ENCODE assay signal across 11 cellular contexts in the genomic region with DNA sequence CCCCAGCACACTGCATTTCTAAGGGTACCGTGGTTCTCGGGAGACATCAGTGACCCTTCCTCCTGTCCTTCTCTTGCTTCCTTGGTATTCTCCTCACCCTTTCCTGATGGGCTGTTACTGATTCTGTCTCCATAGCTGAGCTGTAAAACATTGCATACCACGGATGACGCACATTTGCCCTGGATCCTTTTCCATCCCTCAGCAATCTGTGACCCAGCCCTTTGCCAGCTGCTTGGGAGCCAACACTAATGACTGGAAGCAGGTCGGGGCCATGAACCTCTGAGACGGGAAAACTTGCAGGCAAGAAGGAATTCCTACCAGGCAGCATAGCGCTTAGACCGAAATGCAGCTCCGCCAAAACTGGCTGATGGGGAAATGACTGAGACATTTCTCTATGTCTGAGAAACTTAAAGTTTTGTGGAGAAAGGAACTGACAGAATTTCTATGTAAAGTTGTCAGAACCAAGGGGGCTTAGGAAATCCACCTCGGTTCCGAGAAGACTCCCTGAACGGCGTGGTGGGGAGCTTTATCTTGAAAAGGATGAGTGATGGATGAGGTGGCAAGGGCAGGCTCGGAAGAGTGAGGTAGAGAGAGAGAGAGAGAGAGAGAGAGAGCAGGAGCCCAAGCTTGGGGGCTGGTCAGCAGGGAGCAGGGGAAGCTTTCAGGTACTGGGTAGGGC. TPM values are rescaled to one million over a fixed set of nuclear protein-coding genes. Genes with fewer than 3 reads are reported as not detected.
DNase-seq lines count a peak whose midpoint lies in the region; ATAC-seq, FAIRE-seq and TF ChIP-seq lines count a peak whose summit lies in the region.
"Had no signal": no experiment of that assay in that cellular context is flagged by ENCODE, and none has a peak within 500 bp of the region (broad histone marks: within the 10 kb centered on the region; RNA-seq: fewer than 3 reads in every experiment).

No MANE protein-coding gene starts in this region.

- no peak for TF ChIP-seq POLR2A in H1 (IDR thresholded peaks at IDR 0.05; ENCODE audit: control extremely low read depth in 1 of 2, low read depth in 2 of 2, low read length in 2 of 2)

- H3K4me3 ChIP-seq in OCI-LY7 (ENCODE audit: low read depth, low read length, poor library complexity, severe bottlenecking) (no peak overlapping the region), H1 (ENCODE audit: extremely low read depth in 1 of 4, insufficient read depth in 2 of 4, low read depth in 3 of 4, low read length in 4 of 4) (peak overlapping the region in 1 of 4 experiments; percentile 39; a peak in 1 of 8 replicates)

- H2AFZ ChIP-seq in OCI-LY7 (ENCODE audit: low read length) (peak overlapping the region; percentile 83; the same call in 1 of the 2 replicates), H1 (ENCODE audit: low read length) (no peak overlapping the region)

- TF ChIP-seq EP300 in H1 (IDR thresholded peaks at IDR 0.05; ENCODE audit: borderline replicate concordance in 1 of 2, low read depth in 2 of 2, low read length in 2 of 2) = no peak

- TF ChIP-seq CTCF in OCI-LY7 (conservative IDR thresholded peaks at IDR 0.05; ENCODE audit: low read length) (no peak), H1 (IDR thresholded peaks at IDR 0.05; ENCODE audit: control extremely low read depth in 1 of 3, insufficient read depth in 1 of 3, low read depth in 1 of 3, low read length in 3 of 3) (no peak)

- BruUV-seq in OCI-LY7 (replicated peaks; lab: Mats Ljungman, UMichigan) = no TSS peak

- no peak overlapping the region for H2BK15ac ChIP-seq in H1 (ENCODE audit: low read length)

- no peaks in the 10 kb centered on the region for H3K23me2 ChIP-seq in H1 (ENCODE audit: low read depth, low read length)

- POLR2A ChIA-PET in OCI-LY7 (lab: Charles Lee) = interaction anchor here (0.7 to 2.4 kb wide), 3 partner anchors 14 to 51 kb away, joined by 3 to 6 read pairs (median 3); a partner anchor contains a TSS
- POLR2A ChIA-PET in H1 (lab: Charles Lee; ENCODE audit: partially characterized antibody) = interaction anchor here (0.5 to 8.1 kb wide), 12 partner anchors 8 to 211 kb away, joined by 3 to 40 read pairs (median 8); a partner anchor contains a TSS

- H4K20me1 ChIP-seq in OCI-LY7 (ENCODE audit: insufficient read depth, low read length) (no peaks in the 10 kb centered on the region), H1 (replicated peaks in 1 of 2; ENCODE audit: control insufficient read depth in 1 of 2, insufficient read depth in 2 of 2, low read length in 2 of 2) (no peaks in the 10 kb centered on the region)

- H2BK20ac ChIP-seq in H1 (ENCODE audit: low read length) = no peak overlapping the region

- H3K9ac ChIP-seq in ES-I3 (ENCODE audit: low read depth, low read length) (peak overlapping the region; percentile 32; the same call in 1 of the 2 replicates), H1 (replicated peaks in 1 of 4; ENCODE audit: extremely low read depth in 1 of 4, low read depth in 3 of 4, low read length in 3 of 4) (no peak overlapping the region)

- intact Hi-C loops in OCI-LY7 (cut with micrococcal nuclease; ENCODE audit: unreplicated experiment) (loop anchor here (2.0 kb wide), 1 partner anchor 81 kb away; no protein-coding TSS in a partner anchor), posterior vena cava (cut with DNase I) (no loop called here)

- H4K91ac ChIP-seq in H1 (replicated peaks; ENCODE audit: insufficient read length, low read length) = no peak overlapping the region

- no peak overlapping the region for H4K8ac ChIP-seq in H1 (ENCODE audit: extremely low read depth, insufficient read depth, low read length)

- no peaks in the 10 kb centered on the region for H3K9me3 ChIP-seq in ES-I3 (ENCODE audit: control insufficient read depth, insufficient read depth, low read length)
- H3K9me3 ChIP-seq in OCI-LY7 (ENCODE audit: low read length) = no peaks in the 10 kb centered on the region
- no peaks in the 10 kb centered on the region for H3K9me3 ChIP-seq in H1 (ENCODE audit: insufficient read depth in 2 of 2, low read depth in 1 of 2, low read length in 1 of 2)

- CTCF ChIA-PET in OCI-LY7 (lab: Charles Lee; ENCODE audit: unreplicated experiment) (no interaction called here), H1 (lab: Charles Lee; ENCODE audit: partially characterized antibody) (interaction anchor here (0.5 to 3.7 kb wide), 13 partner anchors 10 to 82 kb away, joined by 3 to 25 read pairs (median 4); no protein-coding TSS in a partner anchor)

- no peak overlapping the region for H2AK5ac ChIP-seq in H1 (ENCODE audit: low read depth, low read length)

- no peak overlapping the region for H2BK120ac ChIP-seq in H1 (replicated peaks; ENCODE audit: low read depth, low read length)

- 0 out of 2 replicates have a peak overlapping the region, but pooled peaks have one; percentile 0 for H3K18ac ChIP-seq in H1 (ENCODE audit: extremely low read depth, low read length)

- H2BK12ac ChIP-seq in H1 (ENCODE audit: low read depth, low read length) = peak overlapping the region; percentile 5; the same call in 1 of the 2 replicates

- H4K5ac ChIP-seq in H1 (ENCODE audit: insufficient read length, low read depth, low read length) = no peak overlapping the region

- WGBS in H1 (ENCODE audit: extremely low coverage in 1 of 2, insufficient coverage in 1 of 2, insufficient read length in 1 of 2, insufficient replicate concordance in 2 of 2, low coverage in 1 of 2, low lambda C conversion rate in 2 of 2, missing lambda C conversion rate in 1 of 2), 2 experiments = 84% methylated on average over 14 of the region's 14 CpGs; no CpG with 5 or more reads in 1 of the 2 experiments

- H3K79me1 ChIP-seq in H1 (ENCODE audit: low read depth, low read length) = no peaks in the 10 kb centered on the region; the same call in 1 of the 2 replicates

- H3K79me2 ChIP-seq in OCI-LY7 (ENCODE audit: insufficient read depth, low read depth, low read length) = no peaks in the 10 kb centered on the region
- H3K79me2 ChIP-seq in H1 (ENCODE audit: control insufficient read depth in 1 of 2, insufficient read depth in 2 of 2, low read length in 2 of 2) = no peaks in the 10 kb centered on the region

- no peak overlapping the region for H3K56ac ChIP-seq in H1 (replicated peaks; ENCODE audit: insufficient read length, low read depth, low read length)

- H3K4me1 ChIP-seq in ES-I3 (ENCODE audit: insufficient read depth, low read length) = peaks cover 19% of the 10 kb centered on the region
- peaks cover 32% of the 10 kb centered on the region for H3K4me1 ChIP-seq in OCI-LY7 (ENCODE audit: insufficient read depth, low read length, poor library complexity, severe bottlenecking)
- H3K4me1 ChIP-seq in H1 (replicated peaks in 1 of 4; ENCODE audit: control insufficient read depth in 3 of 4, insufficient read depth in 4 of 4, low read length in 3 of 4) = peaks cover 3 to 11% (median 4%) of the 10 kb centered on the region in 4 experiments; a peak in 6 of 7 replicates

- no peaks in the 10 kb centered on the region for H3K9me3 Mint-ChIP-seq in effector memory CD8-positive, alpha-beta T cell

- H3K14ac ChIP-seq in H1 (ENCODE audit: insufficient read length) = no peak overlapping the region

- peaks cover 9 to 17% of the 10 kb centered on the region in 2 donors for H3K4me1 Mint-ChIP-seq in effector memory CD8-positive, alpha-beta T cell (ENCODE audit: low read depth in 2 of 2)

- no peak overlapping the region for H2BK5ac ChIP-seq in H1 (ENCODE audit: low read depth, low read length)

- peak overlapping the region in 1 of 2 donors; percentile 57 for H3K4me3 Mint-ChIP-seq in effector memory CD8-positive, alpha-beta T cell
- H3K4me3 Mint-ChIP-seq: memory B cell had no signal

- H3K27ac ChIP-seq in OCI-LY7 (ENCODE audit: low read depth, low read length, poor library complexity, severe bottlenecking) (no peak overlapping the region), H1 (ENCODE audit: low read depth, low read length) (no peak overlapping the region)

- ATAC-seq in effector memory CD8-positive, alpha-beta T cell (replicated peaks) = no peak
- no peak for ATAC-seq in GM21529 (IDR thresholded peaks at IDR 0.05; ENCODE audit: unreplicated experiment)
- no peak for ATAC-seq in HG02852 (IDR thresholded peaks at IDR 0.05; ENCODE audit: unreplicated experiment)

- H3K4me2 ChIP-seq in OCI-LY7 (ENCODE audit: low read length) = no peak overlapping the region
- 0 out of 4 replicates have a peak overlapping the region, but pooled peaks of 1 of the 2 experiments have one; percentile 43 for H3K4me2 ChIP-seq in H1 (ENCODE audit: insufficient read depth in 1 of 2, low read depth in 2 of 2, low read length in 2 of 2)

- no peak overlapping the region for H3K23ac ChIP-seq in H1 (ENCODE audit: insufficient read length)

- DNase-seq in OCI-LY7 (ENCODE audit: low spot score) = no peak
- no peak for DNase-seq in H1 (ENCODE audit: low read depth in 1 of 2, low spot score in 2 of 2)
- peak; percentile 90 for DNase-seq in posterior vena cava (ENCODE audit: low spot score)
- DNase-seq in dermis blood vessel endothelial cell = no peak
- DNase-seq in effector memory CD8-positive, alpha-beta T cell = no peak
- DNase-seq: NCI-H1105 had no signal

- TF ChIP-seq RAD21 in H1 (IDR thresholded peaks at IDR 0.05 in 1 of 2, conservative IDR thresholded peaks at IDR 0.05 in 1 of 2; ENCODE audit: low read depth in 2 of 2, low read length in 2 of 2) = no peak

- H3K36me3 ChIP-seq in ES-I3 (ENCODE audit: insufficient read depth, low read length) (no peaks in the 10 kb centered on the region), OCI-LY7 (ENCODE audit: insufficient read depth, low read length) (no peaks in the 10 kb centered on the region), H1 (ENCODE audit: control insufficient read depth in 2 of 4, insufficient read depth in 4 of 4, low read length in 3 of 4) (no peaks in the 10 kb centered on the region)

- peaks cover 3% of the 10 kb centered on the region for H3K36me3 Mint-ChIP-seq in effector memory CD8-positive, alpha-beta T cell (ENCODE audit: insufficient read depth)

- no peaks in the 10 kb centered on the region for H3K9me2 ChIP-seq in OCI-LY7 (ENCODE audit: insufficient read depth, low read length)

- peak overlapping the region in 1 of 2 donors; percentile 11 for H3K27ac Mint-ChIP-seq in effector memory CD8-positive, alpha-beta T cell
- H3K27ac Mint-ChIP-seq: memory B cell had no signal

- no peak for FAIRE-seq in H1 (lab: Jason Lieb, UNC)
- FAIRE-seq: colon had no signal

- no peaks in the 10 kb centered on the region for H3K27me3 ChIP-seq in H1 (replicated peaks in 1 of 4; ENCODE audit: control insufficient read depth in 3 of 4, extremely low read depth in 1 of 4, insufficient read depth in 3 of 4, low read length in 3 of 4)

- no peak overlapping the region for H3K4ac ChIP-seq in H1 (replicated peaks; ENCODE audit: insufficient read length, low read depth, low read length)

- peaks cover 42 to 66% of the 10 kb centered on the region in 2 donors for H3K27me3 Mint-ChIP-seq in effector memory CD8-positive, alpha-beta T cell

RNA-seq across cellular contexts. Expression of a gene that starts 19.2 kb away (rescaled TPM):
- total RNA-seq in OCI-LY7 (2014; rRNA removed; shearing (Covaris generic)) = not detected in 2 replicates
- total RNA-seq in OCI-LY7 (2022) (0.27 and 0.33 TPM in 2 replicates), posterior vena cava (1 to 10 TPM; 3.0 to 5.7 TPM), dermis blood vessel endothelial cell (6.7 and 9.7 TPM in 2 replicates)
- total RNA-seq in H1 (2021; fragmentation: NEBNext Ultra II Directional; extraction: Animal tissue kit (Norgen Biotek cat#: 25700)) = 599 and 612 TPM in 2 replicates
- 722 and 951 TPM in 2 replicates for polyA plus RNA-seq in H1 (2011; rRNA removed)
- 899 TPM for polyA plus RNA-seq in H1 (2011; cell fraction: cytosol; rRNA removed)
- polyA plus RNA-seq in H1 (2011; cell fraction: nucleus; rRNA removed) = 619 TPM
- 543 to 843 TPM (median 779 TPM) in 4 replicates for polyA plus RNA-seq in H1 (2012, experiment 1 of 2)
- 645 TPM for polyA plus RNA-seq in H1 (2012, experiment 2 of 2)
- 579 TPM for polyA plus RNA-seq in H1 (2013, experiment 1 of 2)
- 581 TPM for polyA plus RNA-seq in H1 (2013, experiment 2 of 2)
- 449 and 484 TPM in 2 replicates for polyA minus RNA-seq in H1 (2011; rRNA and poly(A)+ RNA removed)
- polyA minus RNA-seq in H1 (2011; cell fraction: cytosol; rRNA and poly(A)+ RNA removed) = 482 TPM
- 267 TPM for polyA minus RNA-seq in H1 (2011; cell fraction: nucleus; rRNA and poly(A)+ RNA removed)

RNA-seq across cellular contexts. Expression of a gene that starts 50.5 kb away (rescaled TPM):
- 58.3 and 65.4 TPM in 2 replicates for total RNA-seq in OCI-LY7 (2014; rRNA removed; shearing (Covaris generic))
- total RNA-seq in OCI-LY7 (2022) = 43.3 and 48.9 TPM in 2 replicates
- 40.6 and 45.6 TPM in 2 replicates for total RNA-seq in H1 (2021; fragmentation: NEBNext Ultra II Directional; extraction: Animal tissue kit (Norgen Biotek cat#: 25700))
- polyA plus RNA-seq in H1 (2011; rRNA removed) = 113 and 127 TPM in 2 replicates
- polyA plus RNA-seq in H1 (2011; cell fraction: cytosol; rRNA removed) = 91.5 TPM
- polyA plus RNA-seq in H1 (2011; cell fraction: nucleus; rRNA removed) = 70.8 TPM
- 29.6 to 57.7 TPM (median 54.4 TPM) in 4 replicates for polyA plus RNA-seq in H1 (2012, experiment 1 of 2)
- 47.1 TPM for polyA plus RNA-seq in H1 (2012, experiment 2 of 2)
- polyA plus RNA-seq in H1 (2013, experiment 1 of 2) = 52.3 TPM
- 56.2 TPM for polyA plus RNA-seq in H1 (2013, experiment 2 of 2)
- polyA minus RNA-seq in H1 (2011; rRNA and poly(A)+ RNA removed) = 21.4 and 30.4 TPM in 2 replicates
- 15.4 TPM for polyA minus RNA-seq in H1 (2011; cell fraction: cytosol; rRNA and poly(A)+ RNA removed)
- polyA minus RNA-seq in H1 (2011; cell fraction: nucleus; rRNA and poly(A)+ RNA removed) = 39.9 TPM
- total RNA-seq in posterior vena cava = 10 to 100 TPM; 14.3 to 18.0 TPM
- 31.8 and 33.5 TPM in 2 replicates for total RNA-seq in dermis blood vessel endothelial cell

RNA-seq across cellular contexts. Expression of a gene that starts 50.9 kb away (rescaled TPM):
- total RNA-seq in OCI-LY7 (2014; rRNA removed; shearing (Covaris generic)) = 33.0 and 42.1 TPM in 2 replicates
- 23.3 and 24.8 TPM in 2 replicates for total RNA-seq in OCI-LY7 (2022)
- total RNA-seq in H1 (2021; fragmentation: NEBNext Ultra II Directional; extraction: Animal tissue kit (Norgen Biotek cat#: 25700)) = 330 and 349 TPM in 2 replicates
- polyA plus RNA-seq in H1 (2011; rRNA removed) = 315 and 408 TPM in 2 replicates
- 319 TPM for polyA plus RNA-seq in H1 (2011; cell fraction: cytosol; rRNA removed)
- 327 TPM for polyA plus RNA-seq in H1 (2011; cell fraction: nucleus; rRNA removed)
- 269 to 376 TPM (median 351 TPM) in 4 replicates for polyA plus RNA-seq in H1 (2012, experiment 1 of 2)
- polyA plus RNA-seq in H1 (2012, experiment 2 of 2) = 288 TPM
- 294 TPM for polyA plus RNA-seq in H1 (2013, experiment 1 of 2)
- 283 TPM for polyA plus RNA-seq in H1 (2013, experiment 2 of 2)
- 135 and 152 TPM in 2 replicates for polyA minus RNA-seq in H1 (2011; rRNA and poly(A)+ RNA removed)
- polyA minus RNA-seq in H1 (2011; cell fraction: cytosol; rRNA and poly(A)+ RNA removed) = 270 TPM
- 83.7 TPM for polyA minus RNA-seq in H1 (2011; cell fraction: nucleus; rRNA and poly(A)+ RNA removed)
- 10 to 100 TPM; 58.2 to 73.8 TPM for total RNA-seq in posterior vena cava
- total RNA-seq in dermis blood vessel endothelial cell = 77.2 and 88.7 TPM in 2 replicates

Comparison
In these comparisons a context has a peak if more than half of its experiments do, and no peak if none do; other contexts are left out.
1. RNA of a gene that starts 19.2 kb away (total RNA-seq): 599 to 612 TPM in H1; 6.7 to 9.7 TPM in dermis blood vessel endothelial cell, 3.0 to 5.7 TPM in posterior vena cava and 0.27 to 0.33 TPM in OCI-LY7; every median in the first group is over 10 times any median in the second.